Comparison of ENCODE assay signal across 24 cellular contexts in the genomic region with DNA sequence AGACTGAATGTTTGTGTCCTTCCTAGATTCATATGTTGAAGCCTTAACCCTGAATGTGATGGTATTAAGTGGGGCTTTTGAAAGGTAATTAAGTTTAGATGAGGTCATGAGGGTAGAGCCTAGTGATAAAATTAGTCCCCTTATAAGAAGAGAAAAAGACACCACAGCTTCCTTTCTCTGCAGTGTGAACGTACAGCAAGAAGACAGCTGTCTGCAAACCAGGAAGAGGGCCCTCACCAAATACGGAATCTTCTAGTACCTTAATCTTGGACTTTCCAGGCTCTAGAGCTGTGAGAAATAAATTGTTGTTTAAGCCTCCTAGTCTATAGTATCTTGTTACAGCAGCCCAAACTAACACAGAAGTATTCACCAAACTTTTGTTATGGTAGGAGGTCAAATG. TPM values are rescaled to one million over a fixed set of nuclear protein-coding genes. Genes with fewer than 3 reads are reported as not detected.
A peak's percentile ranks its signal among the peaks of the same experiment; 100 is the strongest.
DNase-seq lines count a peak whose midpoint lies in the region; ATAC-seq and FAIRE-seq lines count a peak whose summit lies in the region.
"Had no signal": no experiment of that assay in that cellular context is flagged by ENCODE, and none has a peak within 500 bp of the region (broad histone marks: within the 10 kb centered on the region; RNA-seq: fewer than 3 reads in every experiment).

No MANE protein-coding gene starts in this region.

- no peak overlapping the region for H3K4me3 Mint-ChIP-seq in activated CD8-positive, alpha-beta memory T cell treated with anti-CD3 and anti-CD28 coated beads, Interleukin-2, amount 10 ng/mL, durations not matched to agents 7 days and 5 days
- H3K4me3 Mint-ChIP-seq in T-helper 17 cell, result no peak overlapping the region
- H3K4me3 Mint-ChIP-seq in natural killer cell treated with Interleukin-12 subunit alpha and Interleukin-12 subunit beta and Interleukin-15 and Interleukin-18, amount 100 ng/mL, for 72 hours, result peak overlapping the region; percentile 63
- H3K4me3 Mint-ChIP-seq: activated naive CD4-positive, alpha-beta T cell treated with anti-CD3 and anti-CD28 coated beads, Interleukin-2, amount 10 ng/mL, durations not matched to agents 7 days and 5 days; nephron; T-helper 2 cell treated with Interferon-gamma antibody and Interleukin-4, amounts not matched to agents 5 μg/mL and 100 μg/mL, for 36 hours; WTC11 had no signal

- no peak overlapping the region for H3K27ac Mint-ChIP-seq in activated CD8-positive, alpha-beta memory T cell treated with anti-CD3 and anti-CD28 coated beads, Interleukin-2, amount 10 ng/mL, durations not matched to agents 7 days and 5 days
- H3K27ac Mint-ChIP-seq in T-helper 17 cell, result peak overlapping the region; percentile 68
- H3K27ac Mint-ChIP-seq in natural killer cell treated with Interleukin-12 subunit alpha and Interleukin-12 subunit beta and Interleukin-15 and Interleukin-18, amount 100 ng/mL, for 72 hours, result peak overlapping the region; percentile 82 to 92
- H3K27ac Mint-ChIP-seq: activated naive CD4-positive, alpha-beta T cell treated with anti-CD3 and anti-CD28 coated beads, Interleukin-2, amount 10 ng/mL, durations not matched to agents 7 days and 5 days; nephron; T-helper 2 cell treated with Interferon-gamma antibody and Interleukin-4, amounts not matched to agents 5 μg/mL and 100 μg/mL, for 36 hours; WTC11 had no signal

- peak; percentile 43 for ATAC-seq in activated CD8-positive, alpha-beta memory T cell treated with anti-CD3 and anti-CD28 coated beads, Interleukin-2, amount 10 ng/mL, durations not matched to agents 7 days and 5 days
- ATAC-seq in HG02610 (IDR thresholded peaks at IDR 0.05; ENCODE audit: unreplicated experiment) (peak; percentile 39), T-helper 17 cell (no peak)
- ATAC-seq in natural killer cell treated with Interleukin-12 subunit alpha and Interleukin-12 subunit beta and Interleukin-15 and Interleukin-18, amount 100 ng/mL, for 72 hours, result peak; percentile 48 to 58
- ATAC-seq: left lobe of liver, sciatic nerve, WTC11 had no signal

- peaks cover 13% of the 10 kb centered on the region for H3K4me1 Mint-ChIP-seq in activated CD8-positive, alpha-beta memory T cell treated with anti-CD3 and anti-CD28 coated beads, Interleukin-2, amount 10 ng/mL, durations not matched to agents 7 days and 5 days
- peaks cover 6% of the 10 kb centered on the region for H3K4me1 Mint-ChIP-seq in T-helper 17 cell
- H3K4me1 Mint-ChIP-seq in natural killer cell treated with Interleukin-12 subunit alpha and Interleukin-12 subunit beta and Interleukin-15 and Interleukin-18, amount 100 ng/mL, for 72 hours (ENCODE audit: low read depth in 2 of 2), result peaks cover 29% of the 10 kb centered on the region in 2 donors
- H3K4me1 Mint-ChIP-seq: nephron had no signal

- peaks cover 10% of the 10 kb centered on the region for H3K4me1 ChIP-seq in HAP-1
- H3K4me1 ChIP-seq: parathyroid adenoma had no signal

- no peak for FAIRE-seq in GM19239 (lab: Jason Lieb, UNC)

- CTCF ChIA-PET in activated CD8-positive, alpha-beta memory T cell treated with anti-CD3 and anti-CD28 coated beads, Interleukin-2, amount 10 ng/mL, durations not matched to agents 7 days and 5 days (lab: Charles Lee), result interaction anchor here (1.1 kb wide), 1 partner anchor 8 kb away, joined by 4 read pairs; no protein-coding TSS in a partner anchor

- no peak for DNase-seq in activated CD8-positive, alpha-beta memory T cell treated with anti-CD3 and anti-CD28 coated beads, Interleukin-2, amount 10 ng/mL, durations not matched to agents 7 days and 5 days
- DNase-seq in activated CD8-positive, alpha-beta memory T cell treated with anti-CD3 and anti-CD28 coated beads, Interleukin-2, amount 50 U/mL, for 4 hours, result no peak
- DNase-seq in T-helper 17 cell (no peak), HAP-1 (ENCODE audit: low spot score in 2 of 2) (no peak), cortex of kidney (lab: John Stamatoyannopoulos, UW) (no peak), GM19239 (ENCODE audit: insufficient read length, low spot score) (no peak)
- no peak for DNase-seq in natural killer cell treated with Interleukin-12 subunit alpha and Interleukin-12 subunit beta and Interleukin-15 and Interleukin-18, amount 100 ng/mL, for 72 hours (ENCODE audit: low spot score)
- DNase-seq: ACHN; activated naive CD4-positive, alpha-beta T cell treated with anti-CD3 and anti-CD28 coated beads, Interleukin-2, amount 10 ng/mL, durations not matched to agents 7 days and 5 days; activated T-cell treated with anti-CD3 and anti-CD28 coated beads, Interleukin-2, amount 50 U/mL, for 48 hours; DMS 273 treated with DMSO at 0.1 percent for 48 hours; NCI-H1105 treated with DMSO at 0.1 percent for 48 hours; NCI-H2081; NCI-H345; substantia nigra had no signal

- no peaks in the 10 kb centered on the region for H3K27me3 Mint-ChIP-seq in activated CD8-positive, alpha-beta memory T cell treated with anti-CD3 and anti-CD28 coated beads, Interleukin-2, amount 10 ng/mL, durations not matched to agents 7 days and 5 days
- peaks cover 14% of the 10 kb centered on the region for H3K27me3 Mint-ChIP-seq in T-helper 17 cell
- no peaks in the 10 kb centered on the region for H3K27me3 Mint-ChIP-seq in natural killer cell treated with Interleukin-12 subunit alpha and Interleukin-12 subunit beta and Interleukin-15 and Interleukin-18, amount 100 ng/mL, for 72 hours
- H3K27me3 Mint-ChIP-seq: activated naive CD4-positive, alpha-beta T cell treated with anti-CD3 and anti-CD28 coated beads, Interleukin-2, amount 10 ng/mL, durations not matched to agents 7 days and 5 days had no signal

- H3K36me3 Mint-ChIP-seq in activated CD8-positive, alpha-beta memory T cell treated with anti-CD3 and anti-CD28 coated beads, Interleukin-2, amount 10 ng/mL, durations not matched to agents 7 days and 5 days, result peaks cover 2% of the 10 kb centered on the region
- H3K36me3 Mint-ChIP-seq in T-helper 17 cell (ENCODE audit: low read depth), result peaks cover 4% of the 10 kb centered on the region
- H3K36me3 Mint-ChIP-seq in natural killer cell treated with Interleukin-12 subunit alpha and Interleukin-12 subunit beta and Interleukin-15 and Interleukin-18, amount 100 ng/mL, for 72 hours, result peaks cover 14% of the 10 kb centered on the region

- in situ Hi-C loops in HAP-1 (cut with MboI; ENCODE audit: low sequenced_read_pairs), result loop anchor here (10.0 kb wide), 1 partner anchor 504 kb away; no protein-coding TSS in a partner anchor

- H3K9me3 ChIP-seq in T-helper 17 cell (ENCODE audit: control insufficient read depth, low read length, poor library complexity, severe bottlenecking) (no peaks in the 10 kb centered on the region), HAP-1 (no peaks in the 10 kb centered on the region)

- no peaks in the 10 kb centered on the region for H3K9me3 Mint-ChIP-seq in activated CD8-positive, alpha-beta memory T cell treated with anti-CD3 and anti-CD28 coated beads, Interleukin-2, amount 10 ng/mL, durations not matched to agents 7 days and 5 days (ENCODE audit: low read depth)
- H3K9me3 Mint-ChIP-seq in natural killer cell treated with Interleukin-12 subunit alpha and Interleukin-12 subunit beta and Interleukin-15 and Interleukin-18, amount 100 ng/mL, for 72 hours, result peaks cover 7% of the 10 kb centered on the region
- H3K9me3 Mint-ChIP-seq: activated naive CD4-positive, alpha-beta T cell treated with anti-CD3 and anti-CD28 coated beads, Interleukin-2, amount 10 ng/mL, durations not matched to agents 7 days and 5 days; T-helper 2 cell treated with Interferon-gamma antibody and Interleukin-4, amounts not matched to agents 5 μg/mL and 100 μg/mL, for 36 hours had no signal

- no peak overlapping the region for H3K4me3 ChIP-seq in HAP-1
- H3K4me3 ChIP-seq: SK-N-MC had no signal

- peaks cover 8% of the 10 kb centered on the region for H3K27me3 ChIP-seq in HAP-1 (ENCODE audit: low read depth)

- H3K36me3 ChIP-seq in HAP-1 (replicated peaks), result no peaks in the 10 kb centered on the region

RNA-seq across cellular contexts. Expression of gene CYTIP, which starts 57.1 kb away (rescaled TPM):
- total RNA-seq in activated CD8-positive, alpha-beta memory T cell treated with anti-CD3 and anti-CD28 coated beads, Interleukin-2, amount 10 ng/mL, durations not matched to agents 7 days and 5 days, result 100 to 1,000 TPM; 231 to 343 TPM
- total RNA-seq in T-helper 17 cell, result 100 to 1,000 TPM; 286 to 294 TPM
- total RNA-seq in natural killer cell treated with Interleukin-12 subunit alpha and Interleukin-12 subunit beta and Interleukin-15 and Interleukin-18, amount 100 ng/mL, for 72 hours, result 1,000 to 10,000 TPM in 1 of 2 donors, 100 to 1,000 TPM in 1; 755 to 1,319 TPM
- total RNA-seq: G401 had no signal
